Comparison of ENCODE assay signal across 1 cellular context in genomic region chr4:79763486-79764075, GRCh38.
TF ChIP-seq lines count a peak whose summit lies in the region.

No MANE protein-coding gene starts in this region.

TF ChIP-seq in GM12878, 131 proteins besides CTCF, POLR2A, EP300 and RAD21:
- TF ChIP-seq MLLT1 (IDR thresholded peaks at IDR 0.05) (no peak), RELB (IDR thresholded peaks at IDR 0.05; ENCODE audit: low read depth) (no peak), IKZF2 (IDR thresholded peaks at IDR 0.05) (no peak), CHD2 (IDR thresholded peaks at IDR 0.05; ENCODE audit: borderline replicate concordance, low read depth, low read length) (no peak), HDAC6 (IDR thresholded peaks at IDR 0.05; ENCODE audit: unreplicated experiment) (no peak), TCF7 (IDR thresholded peaks at IDR 0.05; ENCODE audit: borderline replicate concordance) (no peak), ZBTB40 (IDR thresholded peaks at IDR 0.05; ENCODE audit: borderline replicate concordance) (no peak), RB1 (IDR thresholded peaks at IDR 0.05; ENCODE audit: borderline replicate concordance) (no peak), SMC3 (IDR thresholded peaks at IDR 0.05; ENCODE audit: borderline replicate concordance, low read length) (no peak), ATF7 (IDR thresholded peaks at IDR 0.05; ENCODE audit: low read depth) (no peak), LARP7 (IDR thresholded peaks at IDR 0.05) (no peak), HCFC1 (IDR thresholded peaks at IDR 0.05; ENCODE audit: low read length) (no peak), RAD51 (IDR thresholded peaks at IDR 0.05) (no peak), SPI1 (IDR thresholded peaks at IDR 0.05; ENCODE audit: borderline replicate concordance, insufficient read depth, low read depth, low read length) (no peak), ZNF217 (IDR thresholded peaks at IDR 0.05) (no peak), SRF (IDR thresholded peaks at IDR 0.05; ENCODE audit: low read depth in 2 of 2, low read length in 2 of 2) (no peak), BCL11A (IDR thresholded peaks at IDR 0.05; ENCODE audit: low read depth, low read length) (no peak), NR2C2 (IDR thresholded peaks at IDR 0.05; ENCODE audit: borderline replicate concordance, control insufficient read depth, insufficient read length, low read depth) (no peak), MTA2 (IDR thresholded peaks at IDR 0.05; ENCODE audit: low read depth) (no peak)
- TF ChIP-seq, protein P1, sequence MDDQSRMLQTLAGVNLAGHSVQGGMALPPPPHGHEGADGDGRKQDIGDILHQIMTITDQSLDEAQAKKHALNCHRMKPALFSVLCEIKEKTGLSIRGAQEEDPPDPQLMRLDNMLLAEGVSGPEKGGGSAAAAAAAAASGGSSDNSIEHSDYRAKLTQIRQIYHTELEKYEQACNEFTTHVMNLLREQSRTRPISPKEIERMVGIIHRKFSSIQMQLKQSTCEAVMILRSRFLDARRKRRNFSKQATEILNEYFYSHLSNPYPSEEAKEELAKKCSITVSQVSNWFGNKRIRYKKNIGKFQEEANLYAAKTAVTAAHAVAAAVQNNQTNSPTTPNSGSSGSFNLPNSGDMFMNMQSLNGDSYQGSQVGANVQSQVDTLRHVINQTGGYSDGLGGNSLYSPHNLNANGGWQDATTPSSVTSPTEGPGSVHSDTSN (IDR thresholded peaks at IDR 0.05; ENCODE audit: insufficient replicate concordance, low read depth, low read length) = no peak
TF ChIP-seq in GM12878: peak in this region for 0.
